ENCODE assay signal across 16 cellular contexts in genomic region chr17:75508848-75509450, GRCh38. TPM values are rescaled to one million over a fixed set of nuclear protein-coding genes. Genes with fewer than 3 reads are reported as not detected.
DNase-seq lines count a peak whose midpoint lies in the region; ATAC-seq and TF ChIP-seq lines count a peak whose summit lies in the region.
"Had no signal": no experiment of that assay in that cellular context is flagged by ENCODE, and none has a peak within 500 bp of the region (broad histone marks: within the 10 kb centered on the region; RNA-seq: fewer than 3 reads in every experiment).

No MANE protein-coding gene starts in this region.

- no peaks in the 10 kb centered on the region for H3K9me3 ChIP-seq in colonic mucosa
- no peaks in the 10 kb centered on the region for H3K9me3 ChIP-seq in skeletal muscle tissue (ENCODE audit: control insufficient read depth in 3 of 3, low read length in 3 of 3)
- no peaks in the 10 kb centered on the region for H3K9me3 ChIP-seq in vagina

- no peak for TF ChIP-seq POLR2A in vagina (IDR thresholded peaks at IDR 0.05)

- H3K4me1 ChIP-seq in colonic mucosa (peaks cover 13% of the 10 kb centered on the region), skeletal muscle tissue (ENCODE audit: control insufficient read depth in 3 of 3, insufficient read depth in 3 of 3, low read length in 3 of 3) (peaks cover 46 to 66% (median 53%) of the 10 kb centered on the region in 3 donors), vagina (peaks cover 51% of the 10 kb centered on the region)

- intact Hi-C loops in colonic mucosa (cut with DNase I) (no loop called here), vagina (cut with DNase I) (no loop called here)

- H3K36me3 ChIP-seq in colonic mucosa (no peaks in the 10 kb centered on the region), skeletal muscle tissue (ENCODE audit: control insufficient read depth in 3 of 3, insufficient read depth in 3 of 3, low read length in 3 of 3) (peaks cover 28 to 42% (median 29%) of the 10 kb centered on the region in 3 donors), vagina (peaks cover 0 to 30% of the 10 kb centered on the region in 2 donors)

- H3K9ac ChIP-seq in colonic mucosa (ENCODE audit: low read depth in 2 of 2, low read length in 2 of 2) (peak overlapping the region; percentile 14 to 46), skeletal muscle tissue (ENCODE audit: low read depth in 1 of 3, low read length in 3 of 3) (peak overlapping the region; percentile 50 to 57 (median 57))

- H3K27me3 ChIP-seq in colonic mucosa (no peaks in the 10 kb centered on the region), layer of hippocampus (ENCODE audit: control insufficient read depth, insufficient read depth, low read length) (no peaks in the 10 kb centered on the region), skeletal muscle tissue (ENCODE audit: control insufficient read depth in 3 of 3, insufficient read depth in 3 of 3, low read length in 3 of 3) (no peaks in the 10 kb centered on the region), vagina (no peaks in the 10 kb centered on the region)

- DNase-seq in colonic mucosa (no peak), vagina (ENCODE audit: extremely low spot score in 2 of 2) (no peak), A172 (ENCODE audit: low spot score) (no peak), hippocampal formation (lab: John Stamatoyannopoulos, UW) (no peak)
- DNase-seq: activated CD4-positive, alpha-beta T cell treated with anti-CD3 and anti-CD28 coated beads for 48 hours; erythroblast; KBM-7; naive thymus-derived CD8-positive, alpha-beta T cell; NCI-H1092 treated with DMSO at 0.1 percent for 48 hours; SIG-M5; stimulated activated CD8-positive, alpha-beta memory T cell treated with anti-CD3 and anti-CD28 coated beads, Interleukin-4, amount 100 ng/mL, for 48 hours; T-helper 9 cell had no signal

- H3K27ac ChIP-seq in colonic mucosa = no peak overlapping the region
- peak overlapping the region; percentile 97 for H3K27ac ChIP-seq in layer of hippocampus (ENCODE audit: low read depth, low read length)
- peak overlapping the region; percentile 91 for H3K27ac ChIP-seq in skeletal muscle tissue (ENCODE audit: low read depth, low read length)
- H3K27ac ChIP-seq in vagina = peak overlapping the region; percentile 50
- H3K27ac ChIP-seq: C4-2B had no signal

- H3K4me3 ChIP-seq in colonic mucosa = no peak overlapping the region
- H3K4me3 ChIP-seq in skeletal muscle tissue (ENCODE audit: low read length in 3 of 3) = peak overlapping the region in 1 of 3 donors; percentile 6
- H3K4me3 ChIP-seq in vagina = peak overlapping the region in 1 of 2 donors; percentile 0

- no peak for TF ChIP-seq CTCF in colonic mucosa (IDR thresholded peaks at IDR 0.05)
- TF ChIP-seq CTCF in vagina (IDR thresholded peaks at IDR 0.05) = no peak

- ATAC-seq in HG03354 (IDR thresholded peaks at IDR 0.05; ENCODE audit: poor library complexity, severe bottlenecking, unreplicated experiment) = no peak
- ATAC-seq: naive thymus-derived CD8-positive, alpha-beta T cell had no signal

RNA-seq across cellular contexts. Expression of gene CASKIN2, which starts 6.4 kb away (rescaled TPM):
- total RNA-seq in colonic mucosa (10 to 100 TPM; 26.5 to 28.6 TPM), skeletal muscle tissue (8.9 TPM), vagina (19.9 TPM)
- total RNA-seq in A172 (2014; rRNA removed; shearing (Covaris generic)) = 8.4 and 10.8 TPM in 2 replicates

RNA-seq across cellular contexts. Expression of gene TSEN54, which starts 7.4 kb away (rescaled TPM):
- total RNA-seq in colonic mucosa = 10 to 100 TPM; 29.7 to 50.7 TPM
- total RNA-seq in skeletal muscle tissue = 15.7 TPM
- 30.9 TPM for total RNA-seq in vagina
- 43.9 and 48.6 TPM in 2 replicates for total RNA-seq in A172 (2014; rRNA removed; shearing (Covaris generic))

RNA-seq across cellular contexts. Expression of gene LLGL2, which starts 16.5 kb away (rescaled TPM):
- total RNA-seq in colonic mucosa (100 to 1,000 TPM; 401 to 497 TPM), skeletal muscle tissue (4.7 TPM), vagina (44.9 TPM)
- 1.6 and 4.0 TPM in 2 replicates for total RNA-seq in A172 (2014; rRNA removed; shearing (Covaris generic))

RNA-seq across cellular contexts. Expression of gene TMEM94, which starts 52.5 kb away (rescaled TPM):
- total RNA-seq in colonic mucosa = 10 to 100 TPM; 88.3 to 95.7 TPM
- 18.3 TPM for total RNA-seq in skeletal muscle tissue
- total RNA-seq in vagina = 43.2 TPM
- 49.7 and 53.9 TPM in 2 replicates for total RNA-seq in A172 (2014; rRNA removed; shearing (Covaris generic))
